Comparison of ENCODE assay signal across 25 cellular contexts in genomic region chr20:41373851-41374567, GRCh38. TPM values are rescaled to one million over a fixed set of nuclear protein-coding genes. Genes with fewer than 3 reads are reported as not detected.
DNase-seq lines count a peak whose midpoint lies in the region; ATAC-seq and TF ChIP-seq lines count a peak whose summit lies in the region.
"Had no signal": no experiment of that assay in that cellular context is flagged by ENCODE, and none has a peak within 500 bp of the region (broad histone marks: within the 10 kb centered on the region; RNA-seq: fewer than 3 reads in every experiment).

No MANE protein-coding gene starts in this region.

- TF ChIP-seq CTCF in BE2C (IDR thresholded peaks at IDR 0.05; ENCODE audit: low read depth, low read length) (no peak), HEK293 (tag by site-specific recombination; IDR thresholded peaks at IDR 0.05) (no peak)

- POLR2A ChIA-PET in HEK293 (lab: Yijun Ruan, JAX) = interaction anchor here (0.7 kb wide), 1 partner anchor 16 kb away, joined by 6 read pairs; no protein-coding TSS in a partner anchor

- H3K4me1 ChIP-seq in BE2C (peaks cover 17% of the 10 kb centered on the region), HEK293 (ENCODE audit: control insufficient read depth, insufficient read depth, low read length) (no peaks in the 10 kb centered on the region)
- H3K4me1 ChIP-seq: A549 had no signal

- no peaks in the 10 kb centered on the region for H3K27me3 ChIP-seq in BE2C

- DNase-seq in BE2C (peak; percentile 34), left kidney (ENCODE audit: low read depth, low spot score) (peak; percentile 90), posterior vena cava (ENCODE audit: low spot score) (peak; percentile 57)
- DNase-seq: AML-193; C1 segment of cervical spinal cord; COR-L47; KBM-7; NCI-H1694; NCI-H2029 treated with DMSO at 0.1 percent for 48 hours; NCI-H446 treated with DMSO at 0.1 percent for 48 hours; NCI-H526; NCI-H82; NK-92 treated with Interleukin-12 subunit alpha and Interleukin-12 subunit beta, amount 100 ng/mL, for 24 hours; PC-3 had no signal

- ATAC-seq in GM18861 (IDR thresholded peaks at IDR 0.05; ENCODE audit: unreplicated experiment) = no peak
- no peak for ATAC-seq in GM21381 (IDR thresholded peaks at IDR 0.05; ENCODE audit: unreplicated experiment)
- no peak for ATAC-seq in GM21825 (IDR thresholded peaks at IDR 0.05; ENCODE audit: unreplicated experiment)
- ATAC-seq: A549, PC-3, Right ventricle myocardium inferior had no signal

- H3K27ac ChIP-seq in HEK293 (ENCODE audit: extremely low read depth, low read depth, low read length) = no peak overlapping the region
- H3K27ac ChIP-seq: A549, SJCRH30 had no signal

- CTCF ChIA-PET in HEK293 (lab: Yijun Ruan, JAX) = interaction anchor here (0.7 kb wide), 1 partner anchor 553 kb away, joined by 3 read pairs; no protein-coding TSS in a partner anchor

- H3K4me3 ChIP-seq in BE2C (ENCODE audit: low read depth, low read length) = no peak overlapping the region
- H3K4me3 ChIP-seq in HEK293 (ENCODE audit: low read depth, low read length) = no peak overlapping the region
- H3K4me3 ChIP-seq: A549, SJCRH30 had no signal

- H3K9me3 ChIP-seq in BE2C = no peaks in the 10 kb centered on the region
- no peaks in the 10 kb centered on the region for H3K9me3 ChIP-seq in HEK293 (ENCODE audit: control insufficient read depth, insufficient read depth, low read depth, low read length)
- H3K9me3 ChIP-seq: A549 had no signal

- intact Hi-C loops in posterior vena cava (cut with DNase I) = loop anchor here in 1 of 2 donors (1.0 kb wide), 1 partner anchor 28 kb away; no protein-coding TSS in a partner anchor

- no peaks in the 10 kb centered on the region for H3K36me3 ChIP-seq in BE2C
- H3K36me3 ChIP-seq in HEK293 (ENCODE audit: control insufficient read depth in 2 of 2, insufficient read depth in 1 of 2, low read length in 2 of 2) = no peaks in the 10 kb centered on the region
- H3K36me3 ChIP-seq: SJCRH30 had no signal

TF ChIP-seq in HEK293, 187 proteins besides CTCF, POLR2A, EP300 and RAD21:
- TF ChIP-seq OVOL3 (tag by site-specific recombination; IDR thresholded peaks at IDR 0.05) (no peak), ZFHX2 (tag by site-specific recombination; conservative IDR thresholded peaks at IDR 0.05) (0 out of 2 replicates have a peak, but pooled peaks have one; percentile 13)
TF ChIP-seq in HEK293: peak in this region for 1.

RNA-seq across cellular contexts. Expression of gene EMILIN3, which starts 7.4 kb away (rescaled TPM):
- polyA plus RNA-seq in BE2C (2012; ENCODE audit: insufficient read depth, insufficient read length, low read depth) = not detected
- total RNA-seq in posterior vena cava = 1 to 10 TPM; 1.4 to 2.3 TPM
- total RNA-seq: CD4-positive, alpha-beta memory T cell; HT1080; LHCN-M2; MCF 10A; PC-3 had no signal
- polyA plus RNA-seq: CD4-positive, alpha-beta memory T cell had no signal

RNA-seq across cellular contexts. Expression of gene LPIN3, which starts 33.4 kb away (rescaled TPM):
- polyA plus RNA-seq in BE2C (2012; ENCODE audit: insufficient read depth, insufficient read length, low read depth) = 0.36 TPM
- total RNA-seq in posterior vena cava = 10 to 100 TPM; 12.7 to 17.6 TPM
- polyA plus RNA-seq: CD4-positive, alpha-beta memory T cell had no signal

RNA-seq across cellular contexts. Expression of gene ZHX3, which starts 56.5 kb away (rescaled TPM):
- polyA plus RNA-seq in BE2C (2012; ENCODE audit: insufficient read depth, insufficient read length, low read depth) = 3.5 TPM
- 10 to 100 TPM; 88.2 to 92.9 TPM for total RNA-seq in posterior vena cava

Comparison
In these comparisons a context has a peak if more than half of its experiments do, and no peak if none do; other contexts are left out.
1. DNase-seq: peak in every context shown above with its lines; median percentile 90 in left kidney; 57 in posterior vena cava; 34 in BE2C.